In the genomic region with DNA sequence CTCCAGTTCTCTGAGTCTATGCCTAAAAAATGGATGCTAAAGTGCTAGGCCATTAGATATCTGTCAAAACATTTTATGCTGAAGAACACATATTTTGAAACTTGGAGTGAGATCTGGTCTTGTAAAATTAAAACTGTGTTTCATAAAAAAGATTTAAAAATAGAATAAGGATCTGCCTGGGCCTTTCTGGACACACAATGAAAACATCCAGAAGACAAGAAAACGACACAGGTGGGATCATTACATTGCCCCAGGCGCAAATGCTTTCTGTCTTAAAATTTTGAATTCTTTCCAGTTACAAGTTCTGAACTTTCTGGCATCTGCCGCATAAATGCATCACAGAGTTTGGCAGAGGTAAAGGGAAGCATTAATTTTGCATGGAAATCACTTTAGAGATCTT, we compare ENCODE assay signal across 21 cellular contexts.
"Had no signal": no experiment of that assay in that cellular context is flagged by ENCODE, and none has a peak within 500 bp of the region (broad histone marks: within the 10 kb centered on the region; RNA-seq: fewer than 3 reads in every experiment).

No MANE protein-coding gene starts in this region.

- H3K9me2 ChIP-seq: SK-N-SH had no signal

- H3K9ac ChIP-seq: SK-N-SH had no signal

- H3K27ac ChIP-seq: RWPE1 had no signal

- DNase-seq: KBM-7, MV-4-11, NCI-H1048, NCI-H1105, NCI-H1417, NCI-H1436 treated with DMSO at 0.1 percent for 48 hours, NCI-H1694, NCI-H187 treated with DMSO at 0.1 percent for 48 hours, NCI-H2081, NCI-H2107, NCI-H2227 treated with DMSO at 0.1 percent for 48 hours, NCI-H510A, NCI-H524 treated with DMSO at 0.1 percent for 48 hours, NCI-H69, NCI-H774, PC-3, SHP77, SK-N-SH, SW 1271 had no signal

- ATAC-seq: Panc1, PC-3 had no signal

- H3K4me2 ChIP-seq: SK-N-SH had no signal
